In genomic region chr13:112132142-112132541, GRCh38 we compare ENCODE assay signal across 18 cellular contexts.
"Had no signal": no experiment of that assay in that cellular context is flagged by ENCODE, and none has a peak within 500 bp of the region (broad histone marks: within the 10 kb centered on the region; RNA-seq: fewer than 3 reads in every experiment).

No MANE protein-coding gene starts in this region.

- H3K27ac ChIP-seq: esophagus muscularis mucosa, lower lobe of right lung, neutrophil, parathyroid adenoma, right lobe of liver, thoracic aorta had no signal

- FAIRE-seq: endothelial cell of umbilical vein, small intestine had no signal

- H3K9me3 ChIP-seq: esophagus muscularis mucosa, lower lobe of right lung, neutrophil, right lobe of liver, thoracic aorta had no signal

- H3K4me1 ChIP-seq: parathyroid adenoma, right lobe of liver had no signal

- H3K36me3 ChIP-seq: esophagus muscularis mucosa, lower lobe of right lung, neutrophil, right lobe of liver, thoracic aorta had no signal

- DNase-seq: activated CD4-positive, alpha-beta memory T cell treated with anti-CD3 and anti-CD28 coated beads for 36 hours; activated CD4-positive, alpha-beta T cell treated with anti-CD3 and anti-CD28 coated beads for 36 hours; activated naive CD4-positive, alpha-beta T cell; activated naive CD8-positive, alpha-beta T cell treated with anti-CD3 and anti-CD28 coated beads for 36 hours; activated T-cell treated with anti-CD3 and anti-CD28 coated beads for 4 hours; amniotic stem cell; dermis blood vessel endothelial cell; effector memory CD4-positive, alpha-beta T cell; naive thymus-derived CD8-positive, alpha-beta T cell; right lobe of liver; small intestine; stimulated activated CD4-positive, alpha-beta T cell treated with anti-CD3 and anti-CD28 coated beads, Interleukin-4, amount 100 ng/mL, for 4 hours had no signal

- H3K4me3 ChIP-seq: esophagus muscularis mucosa, lower lobe of right lung, right lobe of liver, thoracic aorta had no signal

- H3K27me3 ChIP-seq: neutrophil, right lobe of liver had no signal
